In genomic region chr4:3042226-3042625, GRCh38 we compare ENCODE assay signal across 10 cellular contexts. TPM values are rescaled to one million over a fixed set of nuclear protein-coding genes. Genes with fewer than 3 reads are reported as not detected.
DNase-seq lines count a peak whose midpoint lies in the region; ATAC-seq and TF ChIP-seq lines count a peak whose summit lies in the region.
"Had no signal": no experiment of that assay in that cellular context is flagged by ENCODE, and none has a peak within 500 bp of the region (broad histone marks: within the 10 kb centered on the region; RNA-seq: fewer than 3 reads in every experiment).

No MANE protein-coding gene starts in this region.

- intact Hi-C loops in ascending aorta (cut with DNase I) (no loop called here), upper lobe of right lung (cut with DNase I) (no loop called here)

- peak overlapping the region; percentile 81 for H3K4me3 Mint-ChIP-seq in activated naive CD4-positive, alpha-beta T cell treated with anti-CD3 and anti-CD28 coated beads, Interleukin-2, amount 50 U/mL, for 24 hours

- H3K27ac ChIP-seq in ascending aorta: peak overlapping the region in 1 of 2 donors; percentile 44
- peak overlapping the region; percentile 91 for H3K27ac ChIP-seq in upper lobe of right lung
- H3K27ac ChIP-seq in foreskin keratinocyte: no peak overlapping the region
- H3K27ac ChIP-seq: SJSA1 had no signal

- peaks cover 3% of the 10 kb centered on the region for H3K36me3 Mint-ChIP-seq in activated naive CD4-positive, alpha-beta T cell treated with anti-CD3 and anti-CD28 coated beads, Interleukin-2, amount 50 U/mL, for 24 hours

- ATAC-seq in upper lobe of right lung (no peak), foreskin keratinocyte (no peak)

- peak overlapping the region; percentile 60 to 70 for H3K4me3 ChIP-seq in ascending aorta
- peak overlapping the region; percentile 46 for H3K4me3 ChIP-seq in mononuclear cell (ENCODE audit: low read length)
- H3K4me3 ChIP-seq in upper lobe of right lung: peak overlapping the region; percentile 60
- H3K4me3 ChIP-seq: SJSA1 had no signal

- H3K9me3 ChIP-seq in ascending aorta: no peaks in the 10 kb centered on the region
- no peaks in the 10 kb centered on the region for H3K9me3 ChIP-seq in mononuclear cell (ENCODE audit: low read depth, low read length)
- no peaks in the 10 kb centered on the region for H3K9me3 ChIP-seq in upper lobe of right lung
- H3K9me3 ChIP-seq: SJSA1 had no signal

- no peaks in the 10 kb centered on the region for H3K36me3 ChIP-seq in ascending aorta
- no peaks in the 10 kb centered on the region for H3K36me3 ChIP-seq in upper lobe of right lung
- H3K36me3 ChIP-seq: SJSA1 had no signal

- H3K4me1 Mint-ChIP-seq in activated naive CD4-positive, alpha-beta T cell treated with anti-CD3 and anti-CD28 coated beads, Interleukin-2, amount 50 U/mL, for 24 hours: peaks cover 41% of the 10 kb centered on the region

- no peaks in the 10 kb centered on the region for H3K9me3 Mint-ChIP-seq in activated naive CD4-positive, alpha-beta T cell treated with anti-CD3 and anti-CD28 coated beads, Interleukin-2, amount 50 U/mL, for 24 hours

- DNase-seq in activated naive CD4-positive, alpha-beta T cell treated with anti-CD3 and anti-CD28 coated beads, Interleukin-2, amount 50 U/mL, for 16 hours: no peak
- DNase-seq in ascending aorta (ENCODE audit: low spot score in 2 of 2) (peak in 1 of 2 donors; percentile 45), upper lobe of right lung (no peak), foreskin keratinocyte (no peak), germinal center (ENCODE audit: low spot score) (no peak), T1000 (lab: John Stamatoyannopoulos, UW) (no peak)

- H3K27me3 Mint-ChIP-seq in activated naive CD4-positive, alpha-beta T cell treated with anti-CD3 and anti-CD28 coated beads, Interleukin-2, amount 50 U/mL, for 24 hours: no peaks in the 10 kb centered on the region

- H3K27me3 ChIP-seq in ascending aorta: no peaks in the 10 kb centered on the region
- H3K27me3 ChIP-seq in mononuclear cell (ENCODE audit: insufficient read depth, low read length): no peaks in the 10 kb centered on the region
- no peaks in the 10 kb centered on the region for H3K27me3 ChIP-seq in upper lobe of right lung
- H3K27me3 ChIP-seq in foreskin keratinocyte: peaks cover 3% of the 10 kb centered on the region
- H3K27me3 ChIP-seq: SJSA1 had no signal

- TF ChIP-seq CTCF in ascending aorta (IDR thresholded peaks at IDR 0.05) (no peak), upper lobe of right lung (IDR thresholded peaks at IDR 0.05) (no peak), foreskin keratinocyte (conservative IDR thresholded peaks at IDR 0.05) (no peak)

- peak overlapping the region; percentile 55 for H3K27ac Mint-ChIP-seq in activated naive CD4-positive, alpha-beta T cell treated with anti-CD3 and anti-CD28 coated beads, Interleukin-2, amount 50 U/mL, for 24 hours

- H3K4me1 ChIP-seq in ascending aorta (peaks cover 3 to 9% of the 10 kb centered on the region in 2 donors), mononuclear cell (ENCODE audit: insufficient read depth, low read length) (peaks cover 79% of the 10 kb centered on the region), upper lobe of right lung (peaks cover 32% of the 10 kb centered on the region), foreskin keratinocyte (no peaks in the 10 kb centered on the region)
- H3K4me1 ChIP-seq: SJSA1 had no signal

RNA-seq across cellular contexts. Expression of gene HTT-AS, which starts 32.1 kb away (rescaled TPM):
- total RNA-seq in ascending aorta: not detected
- not detected for total RNA-seq in mononuclear cell
- not detected for total RNA-seq in upper lobe of right lung
- not detected in 2 replicates for total RNA-seq in foreskin keratinocyte
- polyA plus RNA-seq in foreskin keratinocyte: not detected in 2 replicates
- total RNA-seq: HT1080, SJSA1 had no signal

RNA-seq across cellular contexts. Expression of gene HTT, which starts 32.3 kb away (rescaled TPM):
- total RNA-seq in ascending aorta: 23.7 TPM
- 96.2 TPM for total RNA-seq in mononuclear cell
- 73.6 TPM for total RNA-seq in upper lobe of right lung
- total RNA-seq in foreskin keratinocyte: 39.5 and 42.3 TPM in 2 replicates
- 6.5 and 7.3 TPM in 2 replicates for polyA plus RNA-seq in foreskin keratinocyte
